22 cellular contexts compared by ENCODE assay signal in the genomic region with DNA sequence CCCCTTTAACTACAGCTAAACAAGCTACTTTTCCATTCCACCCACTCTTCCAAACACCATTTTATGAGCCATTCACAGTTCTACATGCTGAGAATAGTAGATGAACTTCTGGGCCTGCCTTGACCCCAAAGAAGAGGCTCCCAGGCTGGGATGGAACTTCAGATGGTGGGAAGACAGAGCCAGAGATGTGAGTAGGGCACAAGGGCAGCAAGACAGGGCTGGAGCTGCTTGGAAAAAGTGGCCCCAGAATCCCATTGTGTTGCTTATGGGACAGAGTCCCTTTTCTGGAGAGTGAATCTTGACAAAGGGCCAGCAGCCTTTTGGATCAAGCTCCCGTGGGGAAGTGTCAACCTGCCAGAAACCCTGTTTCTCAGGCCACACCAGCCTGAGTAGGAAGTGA.
DNase-seq lines count a peak whose midpoint lies in the region; FAIRE-seq and TF ChIP-seq lines count a peak whose summit lies in the region.
"Had no signal": no experiment of that assay in that cellular context is flagged by ENCODE, and none has a peak within 500 bp of the region (broad histone marks: within the 10 kb centered on the region; RNA-seq: fewer than 3 reads in every experiment).

No MANE protein-coding gene starts in this region.

- H3K9me3 ChIP-seq in osteoblast (ENCODE audit: low read depth, low read length) = no peaks in the 10 kb centered on the region
- H3K9me3 ChIP-seq: A549, Caco-2 had no signal

- peak; percentile 72 for FAIRE-seq in bronchial epithelial cell (lab: Jason Lieb, UNC)
- FAIRE-seq: A549, D721Med, G401.6, GM12891 had no signal

- no peaks in the 10 kb centered on the region for H3K36me3 ChIP-seq in bronchial epithelial cell (ENCODE audit: control insufficient read depth, insufficient read depth, low read length)
- no peaks in the 10 kb centered on the region for H3K36me3 ChIP-seq in osteoblast (ENCODE audit: insufficient read depth, low read length)

- peak; percentile 41 for DNase-seq in activated CD4-positive, alpha-beta T cell treated with anti-CD3 and anti-CD28 coated beads, Interleukin-2, amount 10 ng/mL, durations not matched to agents 24 days and 14 days
- DNase-seq in activated CD4-positive, alpha-beta T cell treated with anti-CD3 and anti-CD28 coated beads for 4 hours = no peak
- DNase-seq in bronchial epithelial cell (ENCODE audit: low read depth) (no peak), germinal center (ENCODE audit: low spot score) (peak; percentile 1), osteoblast (ENCODE audit: insufficient read length, low spot score, missing footprints) (peak; percentile 63), RKO (ENCODE audit: low spot score) (no peak), NCI-H2107 treated with DMSO at 0.1 percent for 48 hours (lab: John Stamatoyannopoulos, UW; ENCODE audit: unreplicated experiment) (no peak), GM19238 (ENCODE audit: insufficient read length, low spot score) (no peak)
- DNase-seq: AML-193; Caco-2; Calu3; CD4-positive, alpha-beta T cell; CD8-positive, alpha-beta T cell; DMS79 treated with DMSO at 0.1 percent for 48 hours; GF-D8 had no signal

- no peaks in the 10 kb centered on the region for H3K27me3 Mint-ChIP-seq in activated CD4-positive, alpha-beta T cell treated with anti-CD3 and anti-CD28 coated beads, Interleukin-2, amount 10 ng/mL, durations not matched to agents 24 days and 14 days
- H3K27me3 Mint-ChIP-seq: B cell; CD4-positive, alpha-beta T cell had no signal

- no peak overlapping the region for H3K4me3 ChIP-seq in bronchial epithelial cell (ENCODE audit: low read depth, low read length)
- no peak overlapping the region for H3K4me3 ChIP-seq in osteoblast (ENCODE audit: insufficient read depth, low read length)
- H3K4me3 ChIP-seq: A549 had no signal

- no peaks in the 10 kb centered on the region for H4K20me1 ChIP-seq in osteoblast (ENCODE audit: insufficient read depth, low read length)

- H3K4me3 Mint-ChIP-seq in activated CD4-positive, alpha-beta T cell treated with anti-CD3 and anti-CD28 coated beads, Interleukin-2, amount 10 ng/mL, durations not matched to agents 24 days and 14 days = no peak overlapping the region
- H3K4me3 Mint-ChIP-seq: B cell; CD4-positive, alpha-beta T cell; CD8-positive, alpha-beta T cell had no signal

- no peaks in the 10 kb centered on the region for H3K79me2 ChIP-seq in osteoblast (ENCODE audit: insufficient read depth, low read length)

- H3K27ac Mint-ChIP-seq in activated CD4-positive, alpha-beta T cell treated with anti-CD3 and anti-CD28 coated beads, Interleukin-2, amount 10 ng/mL, durations not matched to agents 24 days and 14 days = no peak overlapping the region
- H3K27ac Mint-ChIP-seq: B cell; CD4-positive, alpha-beta T cell; CD8-positive, alpha-beta T cell had no signal

- H3K4me1 ChIP-seq in osteoblast (ENCODE audit: insufficient read depth, low read length) = no peaks in the 10 kb centered on the region
- H3K4me1 ChIP-seq: A549, Caco-2 had no signal

- H3K4me1 Mint-ChIP-seq in activated CD4-positive, alpha-beta T cell treated with anti-CD3 and anti-CD28 coated beads, Interleukin-2, amount 10 ng/mL, durations not matched to agents 24 days and 14 days = no peaks in the 10 kb centered on the region

- H3K27ac ChIP-seq in osteoblast (ENCODE audit: low read depth, low read length) = no peak overlapping the region
- H3K27ac ChIP-seq: 22Rv1, A549, C4-2B had no signal

- no peak for TF ChIP-seq CTCF in bronchial epithelial cell (IDR thresholded peaks at IDR 0.05; ENCODE audit: insufficient read depth, low read length, severe bottlenecking)
- no peak for TF ChIP-seq CTCF in osteoblast (IDR thresholded peaks at IDR 0.05; ENCODE audit: extremely low read depth, low read depth, low read length)

- intact Hi-C loops in activated CD4-positive, alpha-beta T cell treated with anti-CD3 and anti-CD28 coated beads, Interleukin-2, amount 10 ng/mL, durations not matched to agents 24 days and 14 days (cut with micrococcal nuclease) = no loop called here

- H3K9me3 Mint-ChIP-seq in activated CD4-positive, alpha-beta T cell treated with anti-CD3 and anti-CD28 coated beads, Interleukin-2, amount 10 ng/mL, durations not matched to agents 24 days and 14 days = peaks cover 3% of the 10 kb centered on the region
- H3K9me3 Mint-ChIP-seq: CD4-positive, alpha-beta T cell had no signal

- no peak overlapping the region for H2AFZ ChIP-seq in osteoblast (ENCODE audit: low read length)

- H3K4me2 ChIP-seq in osteoblast (ENCODE audit: insufficient read depth, low read length) = no peak overlapping the region
- H3K4me2 ChIP-seq: A549 had no signal

- H3K36me3 Mint-ChIP-seq in activated CD4-positive, alpha-beta T cell treated with anti-CD3 and anti-CD28 coated beads, Interleukin-2, amount 10 ng/mL, durations not matched to agents 24 days and 14 days (ENCODE audit: low read depth) = no peaks in the 10 kb centered on the region
- H3K36me3 Mint-ChIP-seq: CD8-positive, alpha-beta T cell had no signal

- H3K27me3 ChIP-seq in bronchial epithelial cell (ENCODE audit: control insufficient read depth, insufficient read depth, low read length) (no peaks in the 10 kb centered on the region), osteoblast (ENCODE audit: insufficient read depth, low read length) (no peaks in the 10 kb centered on the region)

Comparison
In these comparisons a context has a peak if more than half of its experiments do, and no peak if none do; other contexts are left out.
1. DNase-seq: peak in activated CD4-positive, alpha-beta T cell treated with anti-CD3 and anti-CD28 coated beads, Interleukin-2, amount 10 ng/mL, durations not matched to agents 24 days and 14 days (single experiment), germinal center (single experiment) and osteoblast (single experiment); none in activated CD4-positive, alpha-beta T cell treated with anti-CD3 and anti-CD28 coated beads for 4 hours (0 of 2), bronchial epithelial cell (single experiment), RKO (single experiment), NCI-H2107 treated with DMSO at 0.1 percent for 48 hours (single experiment) and GM19238 (single experiment).